ENCODE assay signal across 8 cellular contexts in the genomic region with DNA sequence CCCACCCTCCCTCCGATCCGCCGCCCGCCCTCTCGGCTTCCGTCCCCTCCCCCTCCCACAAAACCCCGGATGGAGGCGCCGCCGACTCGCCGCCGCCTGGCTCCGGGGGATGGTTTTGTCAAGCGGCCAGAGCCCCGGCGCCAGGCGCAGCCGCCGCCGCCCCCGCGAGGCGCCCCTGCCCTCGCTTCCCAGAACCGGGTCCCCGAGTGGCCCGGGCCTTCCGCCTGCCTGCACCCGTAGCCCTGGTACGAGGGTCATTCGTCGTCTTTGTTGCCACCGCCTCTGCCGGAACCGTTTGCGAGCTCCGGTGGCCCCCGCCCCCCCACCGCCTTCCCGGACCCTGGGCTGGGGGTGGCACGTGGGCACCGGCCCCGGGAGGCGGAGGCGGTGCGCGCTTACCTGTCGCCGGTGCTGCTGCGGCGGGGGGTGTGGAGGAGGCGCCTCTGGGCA. TPM values are rescaled to one million over a fixed set of nuclear protein-coding genes. Genes with fewer than 3 reads are reported as not detected.
DNase-seq lines count a peak whose midpoint lies in the region; ATAC-seq and TF ChIP-seq lines count a peak whose summit lies in the region.

No MANE protein-coding gene starts in this region.

- no peak overlapping the region for H3K27ac Mint-ChIP-seq in activated T-helper 17 cell treated with anti-CD3 and anti-CD28 coated beads, Interleukin-2, amount 50 U/mL, for 72 hours
- H3K27ac Mint-ChIP-seq in nephron: peak overlapping the region in 1 of 3 experiments; percentile 98

- H3K9me3 Mint-ChIP-seq in activated T-helper 17 cell treated with anti-CD3 and anti-CD28 coated beads, Interleukin-2, amount 50 U/mL, for 72 hours: no peaks in the 10 kb centered on the region
- H3K9me3 Mint-ChIP-seq in nephron: no peaks in the 10 kb centered on the region

- POLR2A ChIA-PET in AG04450 (lab: Yijun Ruan, JAX): interaction anchor here (0.7 to 1.1 kb wide), 3 partner anchors 15 to 525 kb away, joined by 3 to 5 read pairs (median 4); a partner anchor contains a TSS
- POLR2A ChIA-PET in Panc1 (lab: Charles Lee): interaction anchor here (0.5 kb wide), 1 partner anchor 34 kb away, joined by 7 read pairs; no protein-coding TSS in a partner anchor

- peak overlapping the region; percentile 72 for H3K4me3 ChIP-seq in AG04450 (ENCODE audit: low read depth, low read length)
- H3K4me3 ChIP-seq in Panc1 (ENCODE audit: low read depth in 2 of 2, low read length in 2 of 2): peak overlapping the region; percentile 81 to 90
- peak overlapping the region; percentile 81 for H3K4me3 ChIP-seq in fibroblast of the aortic adventitia (ENCODE audit: low read depth, low read length)

- H3K4me3 Mint-ChIP-seq in activated T-helper 17 cell treated with anti-CD3 and anti-CD28 coated beads, Interleukin-2, amount 50 U/mL, for 72 hours: no peak overlapping the region
- peak overlapping the region in 2 of 3 experiments; percentile 91 to 97 for H3K4me3 Mint-ChIP-seq in nephron

- ATAC-seq in GM18909 (IDR thresholded peaks at IDR 0.05; ENCODE audit: poor library complexity, unreplicated experiment) (peak; percentile 7), HG03159 (IDR thresholded peaks at IDR 0.05; ENCODE audit: unreplicated experiment) (peak; percentile 7), Panc1 (peak; percentile 31)
- ATAC-seq in activated T-helper 17 cell treated with anti-CD3 and anti-CD28 coated beads, Interleukin-2, amount 50 U/mL, for 72 hours (replicated peaks): peak; percentile 7

- intact Hi-C loops in Panc1 (cut with micrococcal nuclease; ENCODE audit: unreplicated experiment): no loop called here

- H3K27ac ChIP-seq in AG04450 (ENCODE audit: low read depth, low read length): peak overlapping the region; percentile 83
- peak overlapping the region; percentile 88 for H3K27ac ChIP-seq in Panc1 (ENCODE audit: low read length)

- DNase-seq in AG04450 (ENCODE audit: low read depth, low spot score) (peak; percentile 32), Panc1 (ENCODE audit: low read depth, low spot score) (no peak), fibroblast of the aortic adventitia (ENCODE audit: low read depth) (peak; percentile 55)
- DNase-seq in stimulated activated naive CD4-positive, alpha-beta T cell treated with Interleukin-2 at 50 U/mL for 16 hours (lab: John Stamatoyannopoulos, UW): peak; percentile 81

- TF ChIP-seq CTCF in AG04450 (IDR thresholded peaks at IDR 0.05; ENCODE audit: low read depth, low read length) (no peak), Panc1 (IDR thresholded peaks at IDR 0.05) (no peak), fibroblast of the aortic adventitia (IDR thresholded peaks at IDR 0.05; ENCODE audit: insufficient read depth, low read length) (no peak), nephron (IDR thresholded peaks at IDR 0.05; ENCODE audit: unreplicated experiment in 3 of 3) (no peak)

- H3K36me3 Mint-ChIP-seq in activated T-helper 17 cell treated with anti-CD3 and anti-CD28 coated beads, Interleukin-2, amount 50 U/mL, for 72 hours (ENCODE audit: low read depth): peaks cover 47% of the 10 kb centered on the region
- peaks cover 18% of the 10 kb centered on the region for H3K36me3 Mint-ChIP-seq in nephron (ENCODE audit: low read depth)

- peaks cover 5% of the 10 kb centered on the region for H3K36me3 ChIP-seq in Panc1 (ENCODE audit: control insufficient read depth, insufficient read depth, low read length)

- BruUV-seq in Panc1 (replicated peaks; lab: Mats Ljungman, UMichigan): no TSS peak

- in situ Hi-C loops in Panc1 (cut with HindIII; ENCODE audit: low pct_unique_long_range_greater_than_20kb, low sequenced_read_pairs): no loop called here

- CTCF ChIA-PET in AG04450 (lab: Charles Lee): interaction anchor here (0.7 to 1.5 kb wide), 2 partner anchors 15 to 49 kb away, joined by 3 to 4 read pairs; no protein-coding TSS in a partner anchor
- CTCF ChIA-PET in Panc1 (lab: Charles Lee): no interaction called here

- H3K4me1 ChIP-seq in Panc1 (ENCODE audit: control insufficient read depth, insufficient read depth, low read length): peaks cover 42% of the 10 kb centered on the region

- H3K4me1 Mint-ChIP-seq in activated T-helper 17 cell treated with anti-CD3 and anti-CD28 coated beads, Interleukin-2, amount 50 U/mL, for 72 hours: peaks cover 28% of the 10 kb centered on the region
- peaks cover 34% of the 10 kb centered on the region for H3K4me1 Mint-ChIP-seq in nephron

- H3K9me3 ChIP-seq in AG04450 (ENCODE audit: control insufficient read depth, insufficient read depth, low read length): no peaks in the 10 kb centered on the region
- no peaks in the 10 kb centered on the region for H3K9me3 ChIP-seq in Panc1 (ENCODE audit: control insufficient read depth, insufficient read depth, low read depth, low read length)

- no peaks in the 10 kb centered on the region for H3K27me3 Mint-ChIP-seq in activated T-helper 17 cell treated with anti-CD3 and anti-CD28 coated beads, Interleukin-2, amount 50 U/mL, for 72 hours
- H3K27me3 Mint-ChIP-seq in nephron (ENCODE audit: low read depth): no peaks in the 10 kb centered on the region

- H3K27me3 ChIP-seq in AG04450 (ENCODE audit: control insufficient read depth, insufficient read depth, low read length) (no peaks in the 10 kb centered on the region), Panc1 (ENCODE audit: control insufficient read depth, insufficient read depth, low read length) (no peaks in the 10 kb centered on the region)

RNA-seq across cellular contexts. Expression of a gene that starts 0.3 kb away (rescaled TPM):
- polyA plus RNA-seq in AG04450 (2011; rRNA removed): 20.9 and 22.3 TPM in 2 replicates
- 28.3 and 28.8 TPM in 2 replicates for polyA minus RNA-seq in AG04450 (2011; rRNA and poly(A)+ RNA removed)
- total RNA-seq in Panc1 (2021; ENCODE audit: unreplicated experiment): 16.2 TPM
- 10.3 TPM for polyA plus RNA-seq in Panc1 (2012; ENCODE audit: insufficient read length)
- 10 to 100 TPM; 12.9 to 19.0 TPM for total RNA-seq in activated T-helper 17 cell treated with anti-CD3 and anti-CD28 coated beads, Interleukin-2, amount 50 U/mL, for 72 hours
- total RNA-seq in fibroblast of the aortic adventitia (ENCODE audit: low replicate concordance): 1.4 and 14.0 TPM in 2 replicates
